ENCODE assay signal across 1 cellular context in genomic region chr14:91417983-91418386, GRCh38.
TF ChIP-seq lines count a peak whose summit lies in the region.

No MANE protein-coding gene starts in this region.

TF ChIP-seq in GM23338, 12 proteins besides CTCF, POLR2A, EP300 and RAD21 (continued from another document):
- TF ChIP-seq ZNF462 (CRISPR knock-in tag; IDR thresholded peaks at IDR 0.05) (no peak), ZNF114 (CRISPR knock-in tag; IDR thresholded peaks at IDR 0.05) (no peak), STAT1 (IDR thresholded peaks at IDR 0.05; ENCODE audit: unreplicated experiment) (no peak), EZH2 (IDR thresholded peaks at IDR 0.05; ENCODE audit: low read depth, unreplicated experiment) (no peak), JUNB (IDR thresholded peaks at IDR 0.05; ENCODE audit: unreplicated experiment) (no peak), ZNF331 (CRISPR knock-in tag; IDR thresholded peaks at IDR 0.05; ENCODE audit: low read depth) (no peak), EZH2phosphoT487 (IDR thresholded peaks at IDR 0.05; ENCODE audit: unreplicated experiment) (no peak), ETS1 (IDR thresholded peaks at IDR 0.05) (no peak), CREB1 (CRISPR knock-in tag; IDR thresholded peaks at IDR 0.05; ENCODE audit: low read depth) (no peak)
